8 cellular contexts compared by ENCODE assay signal in genomic region chr4:186723207-186724047, GRCh38. TPM values are rescaled to one million over a fixed set of nuclear protein-coding genes. Genes with fewer than 3 reads are reported as not detected.
DNase-seq lines count a peak whose midpoint lies in the region; ATAC-seq and TF ChIP-seq lines count a peak whose summit lies in the region.

FAT1 (minus strand) TSS chr4:186723856; CDS start chr4:186709827, 14,029 bp downstream.

- H3K4me3 ChIP-seq in cardiac muscle cell, result peak within 1 kb of the TSS; percentile 75

- H3K4me1 ChIP-seq in cardiac muscle cell (ENCODE audit: low read depth), result no peaks in the 10 kb centered on the region

- no peak within 1 kb of the TSS for H3K27ac Mint-ChIP-seq in activated naive CD8-positive, alpha-beta T cell treated with anti-CD3 and anti-CD28 coated beads, Interleukin-2, amount 50 U/mL, for 24 hours
- H3K27ac Mint-ChIP-seq in osteocyte (ENCODE audit: unreplicated experiment), result peak within 1 kb of the TSS; percentile 97

- H3K9me3 Mint-ChIP-seq in activated naive CD8-positive, alpha-beta T cell treated with anti-CD3 and anti-CD28 coated beads, Interleukin-2, amount 50 U/mL, for 24 hours, result no peaks in the 10 kb centered on the region
- H3K9me3 Mint-ChIP-seq in osteocyte (ENCODE audit: unreplicated experiment), result no peaks in the 10 kb centered on the region

- peaks cover 15% of the 10 kb centered on the region for H3K4me1 Mint-ChIP-seq in activated naive CD8-positive, alpha-beta T cell treated with anti-CD3 and anti-CD28 coated beads, Interleukin-2, amount 50 U/mL, for 24 hours
- H3K4me1 Mint-ChIP-seq in osteocyte (ENCODE audit: unreplicated experiment), result peaks cover 33% of the 10 kb centered on the region

- TF ChIP-seq RAD21 in Ishikawa (IDR thresholded peaks at IDR 0.05; ENCODE audit: low read depth), result no peak

- H3K36me3 Mint-ChIP-seq in activated naive CD8-positive, alpha-beta T cell treated with anti-CD3 and anti-CD28 coated beads, Interleukin-2, amount 50 U/mL, for 24 hours (ENCODE audit: low read depth), result no peaks in the 10 kb centered on the region
- H3K36me3 Mint-ChIP-seq in osteocyte (ENCODE audit: unreplicated experiment), result no peaks in the 10 kb centered on the region

- H3K9me3 ChIP-seq in cardiac muscle cell (ENCODE audit: low read depth), result no peaks in the 10 kb centered on the region

- DNase-seq in D341Med (ENCODE audit: low spot score) (peak; percentile 91), cardiac muscle cell (ENCODE audit: low read depth in 1 of 2, low spot score in 1 of 2) (peak; percentile 91), osteocyte (ENCODE audit: extremely low spot score, unreplicated experiment) (peak; percentile 92)
- no peak for DNase-seq in activated naive CD8-positive, alpha-beta T cell treated with anti-CD3 and anti-CD28 coated beads, Interleukin-2, amount 50 U/mL, for 24 hours

- TF ChIP-seq EP300 in Ishikawa (IDR thresholded peaks at IDR 0.05; ENCODE audit: borderline replicate concordance), result no peak

- no peak within 1 kb of the TSS for H3K4me3 Mint-ChIP-seq in activated naive CD8-positive, alpha-beta T cell treated with anti-CD3 and anti-CD28 coated beads, Interleukin-2, amount 50 U/mL, for 24 hours
- peak within 1 kb of the TSS; percentile 96 for H3K4me3 Mint-ChIP-seq in osteocyte (ENCODE audit: unreplicated experiment)

- H3K27me3 ChIP-seq in cardiac muscle cell, result no peaks in the 10 kb centered on the region

- TF ChIP-seq CTCF in cardiac muscle cell (IDR thresholded peaks at IDR 0.05; ENCODE audit: low read depth, low read length), result no peak
- no peak for TF ChIP-seq CTCF in osteocyte (IDR thresholded peaks at IDR 0.05)

- peak; percentile 28 for ATAC-seq in activated naive CD8-positive, alpha-beta T cell treated with anti-CD3 and anti-CD28 coated beads, Interleukin-2, amount 50 U/mL, for 24 hours
- ATAC-seq in GM18861 (IDR thresholded peaks at IDR 0.05; ENCODE audit: unreplicated experiment) (no peak), HG02571 (IDR thresholded peaks at IDR 0.05; ENCODE audit: unreplicated experiment) (no peak), HG03025 (IDR thresholded peaks at IDR 0.05; ENCODE audit: low FRiP score, unreplicated experiment) (no peak)

- peak within 1 kb of the TSS; percentile 88 for H3K27ac ChIP-seq in cardiac muscle cell

- peaks cover 49% of the 10 kb centered on the region for H3K27me3 Mint-ChIP-seq in activated naive CD8-positive, alpha-beta T cell treated with anti-CD3 and anti-CD28 coated beads, Interleukin-2, amount 50 U/mL, for 24 hours
- H3K27me3 Mint-ChIP-seq in osteocyte (ENCODE audit: unreplicated experiment), result no peaks in the 10 kb centered on the region

- H3K36me3 ChIP-seq in cardiac muscle cell, result no peaks in the 10 kb centered on the region

TF ChIP-seq in Ishikawa, 13 proteins besides CTCF, POLR2A, EP300 and RAD21:
- TF ChIP-seq CREB1 (IDR thresholded peaks at IDR 0.05; ENCODE audit: low read depth) (no peak), EGR1 (IDR thresholded peaks at IDR 0.05) (no peak), NFIC (IDR thresholded peaks at IDR 0.05) (no peak), TEAD4 (IDR thresholded peaks at IDR 0.05) (no peak), ZBTB7A (IDR thresholded peaks at IDR 0.05; ENCODE audit: low read depth) (no peak), YY1 (IDR thresholded peaks at IDR 0.05; ENCODE audit: low read depth) (peak; percentile 4; the same call in 1 of the 2 replicates), REST (IDR thresholded peaks at IDR 0.05; ENCODE audit: low read depth) (no peak), FOXM1 (IDR thresholded peaks at IDR 0.05; ENCODE audit: borderline replicate concordance, low read depth) (no peak), USF1 (IDR thresholded peaks at IDR 0.05) (no peak), TAF1 (IDR thresholded peaks at IDR 0.05; ENCODE audit: low read depth) (peak; percentile 87), MAX (IDR thresholded peaks at IDR 0.05) (peak; percentile 56; the same call in 1 of the 2 replicates), TCF12 (IDR thresholded peaks at IDR 0.05; ENCODE audit: low read depth) (no peak), CEBPB (IDR thresholded peaks at IDR 0.05) (no peak)
TF ChIP-seq in Ishikawa: peak in this region for 3.

RNA-seq across cellular contexts. Expression of gene FAT1, which starts in this region (rescaled TPM):
- total RNA-seq in cardiac muscle cell (82.3 and 98.1 TPM in 2 replicates), osteocyte (395 and 408 TPM in 2 replicates)
- 15.8 and 21.7 TPM in 2 replicates for polyA plus RNA-seq in cardiac muscle cell
